ENCODE assay signal across 26 cellular contexts in genomic region chr15:33454996-33455395, GRCh38.
"Had no signal": no experiment of that assay in that cellular context is flagged by ENCODE, and none has a peak within 500 bp of the region (broad histone marks: within the 10 kb centered on the region; RNA-seq: fewer than 3 reads in every experiment).

No MANE protein-coding gene starts in this region.

- H3K4me1 ChIP-seq: left lung, pancreas, right atrium auricular region, transverse colon, upper lobe of right lung, uterus had no signal

- H3K27ac ChIP-seq: esophagus squamous epithelium, left lung, pancreas, right atrium auricular region, suprapubic skin, transverse colon, upper lobe of right lung, uterus had no signal

- H3K27me3 ChIP-seq: esophagus squamous epithelium, pancreas, right atrium auricular region, suprapubic skin, transverse colon, upper lobe of right lung, uterus had no signal

- H3K4me3 ChIP-seq: esophagus squamous epithelium, left lung, pancreas, right atrium auricular region, smooth muscle cell, suprapubic skin, transverse colon, upper lobe of right lung, uterus had no signal

- H3K9me3 ChIP-seq: esophagus squamous epithelium, left lung, pancreas, right atrium auricular region, suprapubic skin, transverse colon, upper lobe of right lung, uterus had no signal

- H3K36me3 ChIP-seq: esophagus squamous epithelium, left lung, pancreas, right atrium auricular region, suprapubic skin, transverse colon, upper lobe of right lung, uterus had no signal

- DNase-seq: cortex of kidney; effector memory CD8-positive, alpha-beta T cell; esophagus squamous epithelium; foreskin melanocyte; left cardiac atrium; left lung; mesendoderm; midbrain; naive thymus-derived CD4-positive, alpha-beta T cell; occipital lobe; pancreas; stimulated activated CD4-positive, alpha-beta T cell treated with anti-CD3 and anti-CD28 coated beads, Interleukin-12 subunit alpha, Interleukin-12 subunit beta, amount 100 ng/mL, for 4 hours; stimulated activated CD4-positive, alpha-beta T cell treated with anti-CD3 and anti-CD28 coated beads, Interleukin-1b, Interleukin-23, amount 100 ng/mL, for 48 hours; stimulated activated CD4-positive, alpha-beta T cell treated with anti-CD3 and anti-CD28 coated beads, Interleukin-4, amount 100 ng/mL, for 1 hour; stimulated activated CD8-positive, alpha-beta memory T cell treated with anti-CD3 and anti-CD28 coated beads, Interleukin-4, amount 100 ng/mL, for 48 hours; stimulated activated naive CD4-positive, alpha-beta T cell; stimulated activated naive CD8-positive, alpha-beta T cell treated with anti-CD3 and anti-CD28 coated beads, Interleukin-15, amount 100 ng/mL, for 72 hours; transverse colon; upper lobe of right lung; uterus had no signal

- ATAC-seq: effector memory CD8-positive, alpha-beta T cell; left cardiac atrium; left lung; naive thymus-derived CD4-positive, alpha-beta T cell; pancreas; sciatic nerve; stimulated activated naive CD8-positive, alpha-beta T cell treated with anti-CD3 and anti-CD28 coated beads, Interleukin-15, amount 100 ng/mL, for 72 hours; upper lobe of right lung had no signal

- FAIRE-seq: endometrium, keratinocyte, pancreas had no signal

- H3K4me2 ChIP-seq: smooth muscle cell had no signal
